ENCODE assay signal across 22 cellular contexts in the genomic region with DNA sequence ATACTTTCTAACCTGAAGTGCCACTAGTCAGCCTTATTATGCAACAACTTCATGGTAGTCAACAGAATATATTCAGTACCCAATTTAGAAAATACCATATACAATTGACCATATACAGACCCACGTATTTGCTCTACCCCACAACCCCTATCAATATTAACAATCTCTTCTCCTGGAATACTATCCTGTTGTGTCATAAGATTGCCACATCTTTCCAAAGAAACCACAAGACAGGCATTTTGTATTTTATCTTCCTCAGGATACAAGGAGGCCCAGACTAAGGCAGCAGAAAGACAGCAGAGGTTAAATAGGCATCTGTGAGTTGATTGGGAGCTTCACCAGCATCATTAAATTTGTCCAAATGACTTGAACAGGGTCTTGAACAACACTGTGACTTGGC. TPM values are rescaled to one million over a fixed set of nuclear protein-coding genes. Genes with fewer than 3 reads are reported as not detected.
A peak's percentile ranks its signal among the peaks of the same experiment; 100 is the strongest.
DNase-seq lines count a peak whose midpoint lies in the region; ATAC-seq, FAIRE-seq and TF ChIP-seq lines count a peak whose summit lies in the region.
"Had no signal": no experiment of that assay in that cellular context is flagged by ENCODE, and none has a peak within 500 bp of the region (broad histone marks: within the 10 kb centered on the region; RNA-seq: fewer than 3 reads in every experiment).

No MANE protein-coding gene starts in this region.

- no peak overlapping the region for H3K27ac ChIP-seq in RWPE1
- no peak overlapping the region for H3K27ac ChIP-seq in H1 (ENCODE audit: low read depth, low read length)
- H3K27ac ChIP-seq: BLaER1, epithelial cell of prostate, upper lobe of right lung had no signal

- no peak overlapping the region for H3K4me3 ChIP-seq in H1 (ENCODE audit: extremely low read depth in 1 of 4, insufficient read depth in 2 of 4, low read depth in 3 of 4, low read length in 4 of 4)
- H3K4me3 ChIP-seq: BLaER1, upper lobe of right lung had no signal

- FAIRE-seq in H1 (lab: Jason Lieb, UNC) = peak; percentile 7

- peaks cover 2 to 8% (median 3%) of the 10 kb centered on the region in 4 experiments; a peak in 4 of 7 replicates for H3K4me1 ChIP-seq in H1 (replicated peaks in 1 of 4; ENCODE audit: control insufficient read depth in 3 of 4, insufficient read depth in 4 of 4, low read length in 3 of 4)
- H3K4me1 ChIP-seq: BLaER1 had no signal

- ATAC-seq in GM21529 (IDR thresholded peaks at IDR 0.05; ENCODE audit: unreplicated experiment) = no peak
- ATAC-seq: HCT116, upper lobe of right lung had no signal

- no peak overlapping the region for H2BK20ac ChIP-seq in H1 (ENCODE audit: low read length)

- H2BK15ac ChIP-seq in H1 (ENCODE audit: low read length) = no peak overlapping the region

- H3K23me2 ChIP-seq in H1 (ENCODE audit: low read depth, low read length) = peaks cover 9% of the 10 kb centered on the region

- H2BK120ac ChIP-seq in H1 (replicated peaks; ENCODE audit: low read depth, low read length) = no peak overlapping the region

- H3K4ac ChIP-seq in H1 (replicated peaks; ENCODE audit: insufficient read length, low read depth, low read length) = no peak overlapping the region

- H4K8ac ChIP-seq in H1 (ENCODE audit: extremely low read depth, insufficient read depth, low read length) = no peak overlapping the region

- no peak for TF ChIP-seq CTCF in HFFc6 (IDR thresholded peaks at IDR 0.05)
- TF ChIP-seq CTCF in RWPE1 (conservative IDR thresholded peaks at IDR 0.05; ENCODE audit: low read depth) = no peak
- no peak for TF ChIP-seq CTCF in H1 (IDR thresholded peaks at IDR 0.05; ENCODE audit: control extremely low read depth in 1 of 3, insufficient read depth in 1 of 3, low read depth in 1 of 3, low read length in 3 of 3)
- no peak for TF ChIP-seq CTCF in osteocyte (IDR thresholded peaks at IDR 0.05)
- no peak for TF ChIP-seq CTCF in GM20000 (IDR thresholded peaks at IDR 0.05; ENCODE audit: extremely low read depth, missing control alignments)

- H3K27me3 ChIP-seq in H1 (replicated peaks in 1 of 4; ENCODE audit: control insufficient read depth in 3 of 4, extremely low read depth in 1 of 4, insufficient read depth in 3 of 4, low read length in 3 of 4) = no peaks in the 10 kb centered on the region; a peak in 1 of 7 replicates
- H3K27me3 ChIP-seq: BLaER1, upper lobe of right lung had no signal

- no peak overlapping the region for H3K23ac ChIP-seq in H1 (ENCODE audit: insufficient read length)

- H3K27me3 Mint-ChIP-seq in HFFc6 (ENCODE audit: insufficient read depth) (peaks cover 3% of the 10 kb centered on the region; the same call in 1 of the 2 replicates), osteocyte (ENCODE audit: unreplicated experiment) (no peaks in the 10 kb centered on the region)
- H3K27me3 Mint-ChIP-seq: stimulated activated naive CD8-positive, alpha-beta T cell treated with anti-CD3 and anti-CD28 coated beads, Interleukin-15, Interleukin-2, amounts not matched to agents 100 ng/mL and 50 ng/mL, for 24 hours had no signal

- H3K79me2 ChIP-seq in H1 (ENCODE audit: control insufficient read depth in 1 of 2, insufficient read depth in 2 of 2, low read length in 2 of 2) = peaks cover 7 to 85% of the 10 kb centered on the region in 2 experiments

- no peak overlapping the region for H2AFZ ChIP-seq in H1 (ENCODE audit: low read length)

- no peak for TF ChIP-seq POLR2A in H1 (IDR thresholded peaks at IDR 0.05; ENCODE audit: control extremely low read depth in 1 of 2, low read depth in 2 of 2, low read length in 2 of 2)

- H3K9me3 Mint-ChIP-seq in HFFc6 (no peaks in the 10 kb centered on the region), osteocyte (ENCODE audit: unreplicated experiment) (no peaks in the 10 kb centered on the region)
- H3K9me3 Mint-ChIP-seq: brain; stimulated activated naive CD8-positive, alpha-beta T cell treated with anti-CD3 and anti-CD28 coated beads, Interleukin-15, Interleukin-2, amounts not matched to agents 100 ng/mL and 50 ng/mL, for 24 hours had no signal

- peaks cover 78% of the 10 kb centered on the region for H3K4me1 Mint-ChIP-seq in HFFc6 (ENCODE audit: low read depth)
- peaks cover 51% of the 10 kb centered on the region for H3K4me1 Mint-ChIP-seq in osteocyte (ENCODE audit: unreplicated experiment)

- no peak overlapping the region; the same call in 1 of the 2 replicates for H2AK5ac ChIP-seq in H1 (ENCODE audit: low read depth, low read length)

- H4K5ac ChIP-seq in H1 (ENCODE audit: insufficient read length, low read depth, low read length) = no peak overlapping the region

- no peak for TF ChIP-seq EP300 in H1 (IDR thresholded peaks at IDR 0.05; ENCODE audit: borderline replicate concordance in 1 of 2, low read depth in 2 of 2, low read length in 2 of 2)

- CTCF ChIA-PET in RWPE1 (lab: Yijun Ruan, JAX) = no interaction called here
- CTCF ChIA-PET in H1 (lab: Charles Lee; ENCODE audit: partially characterized antibody) = interaction anchor here (0.7 to 0.9 kb wide), 2 partner anchors 41 to 59 kb away, joined by 3 to 4 read pairs; no protein-coding TSS in a partner anchor

- no peaks in the 10 kb centered on the region for H3K36me3 ChIP-seq in H1 (ENCODE audit: control insufficient read depth in 2 of 4, insufficient read depth in 4 of 4, low read length in 3 of 4)
- H3K36me3 ChIP-seq: BLaER1, upper lobe of right lung had no signal

- no peak overlapping the region for H2BK12ac ChIP-seq in H1 (ENCODE audit: low read depth, low read length)

- POLR2A ChIA-PET in RWPE1 (lab: Yijun Ruan, JAX; ENCODE audit: low non-redundant PET) (no interaction called here), H1 (lab: Charles Lee; ENCODE audit: partially characterized antibody) (no interaction called here)

- no peaks in the 10 kb centered on the region for H3K79me1 ChIP-seq in H1 (ENCODE audit: low read depth, low read length)

- peak overlapping the region; percentile 71 for H3K27ac Mint-ChIP-seq in HFFc6
- peak overlapping the region; percentile 23 for H3K27ac Mint-ChIP-seq in osteocyte (ENCODE audit: unreplicated experiment)
- H3K27ac Mint-ChIP-seq: brain; stimulated activated naive CD8-positive, alpha-beta T cell treated with anti-CD3 and anti-CD28 coated beads, Interleukin-15, Interleukin-2, amounts not matched to agents 100 ng/mL and 50 ng/mL, for 24 hours had no signal

- H3K9me3 ChIP-seq in H1 (ENCODE audit: insufficient read depth in 2 of 2, low read depth in 1 of 2, low read length in 1 of 2) = no peaks in the 10 kb centered on the region
- H3K9me3 ChIP-seq: upper lobe of right lung had no signal

- DNase-seq in HFFc6 (peak; percentile 60), RWPE1 (ENCODE audit: low spot score) (peak; percentile 19), H1 (ENCODE audit: low read depth in 1 of 2, low spot score in 2 of 2) (no peak), osteocyte (ENCODE audit: extremely low spot score, unreplicated experiment) (no peak), RKO (ENCODE audit: low spot score) (no peak), SHP77 treated with DMSO at 0.1 percent for 48 hours (lab: John Stamatoyannopoulos, UW) (no peak), GM20000 (ENCODE audit: low spot score) (no peak)
- DNase-seq: activated CD4-positive, alpha-beta T cell treated with anti-CD3 and anti-CD28 coated beads, Interleukin-2, amount 50 U/mL, for 1 hour; activated naive CD4-positive, alpha-beta T cell treated with Interleukin-2 at 50 U/mL for 16 hours; dermis blood vessel endothelial cell; hippocampal formation; MM.1S; NCI-H2081; NCI-H510A treated with DMSO at 0.1 percent for 48 hours; upper lobe of right lung had no signal

- H3K9ac ChIP-seq in H1 (replicated peaks in 1 of 4; ENCODE audit: extremely low read depth in 1 of 4, low read depth in 3 of 4, low read length in 3 of 4) = no peak overlapping the region
- H3K9ac ChIP-seq: BLaER1 had no signal

- no peak overlapping the region for H2BK5ac ChIP-seq in H1 (ENCODE audit: low read depth, low read length)

- no peak overlapping the region for H3K18ac ChIP-seq in H1 (ENCODE audit: extremely low read depth, low read length)

- H3K56ac ChIP-seq in H1 (replicated peaks; ENCODE audit: insufficient read length, low read depth, low read length) = no peak overlapping the region

- H4K91ac ChIP-seq in H1 (replicated peaks; ENCODE audit: insufficient read length, low read length) = no peak overlapping the region

- H4K20me1 ChIP-seq in H1 (replicated peaks in 1 of 2; ENCODE audit: control insufficient read depth in 1 of 2, insufficient read depth in 2 of 2, low read length in 2 of 2) = peaks cover 0 to 2% of the 10 kb centered on the region in 2 experiments
- H4K20me1 ChIP-seq: BLaER1 had no signal

- WGBS in H1 (ENCODE audit: extremely low coverage in 1 of 2, insufficient coverage in 1 of 2, insufficient read length in 1 of 2, insufficient replicate concordance in 2 of 2, low coverage in 1 of 2, low lambda C conversion rate in 2 of 2, missing lambda C conversion rate in 1 of 2), 2 experiments = 82% methylated on average over 1 of the region's 1 CpG; no CpG with 5 or more reads in 1 of the 2 experiments

- H3K14ac ChIP-seq in H1 (ENCODE audit: insufficient read length) = no peak overlapping the region

- peaks cover 32% of the 10 kb centered on the region for H3K36me3 Mint-ChIP-seq in HFFc6 (ENCODE audit: low read depth)
- H3K36me3 Mint-ChIP-seq in osteocyte (ENCODE audit: unreplicated experiment) = peaks cover 5% of the 10 kb centered on the region

- H3K4me2 ChIP-seq in H1 (ENCODE audit: insufficient read depth in 1 of 2, low read depth in 2 of 2, low read length in 2 of 2) = no peak overlapping the region
- H3K4me2 ChIP-seq: BLaER1 had no signal

- TF ChIP-seq RAD21 in H1 (IDR thresholded peaks at IDR 0.05 in 1 of 2, conservative IDR thresholded peaks at IDR 0.05 in 1 of 2; ENCODE audit: low read depth in 2 of 2, low read length in 2 of 2) = no peak

- peak overlapping the region; percentile 55 for H3K4me3 Mint-ChIP-seq in HFFc6
- H3K4me3 Mint-ChIP-seq in osteocyte (ENCODE audit: unreplicated experiment) = no peak overlapping the region
- H3K4me3 Mint-ChIP-seq: stimulated activated naive CD8-positive, alpha-beta T cell treated with anti-CD3 and anti-CD28 coated beads, Interleukin-15, Interleukin-2, amounts not matched to agents 100 ng/mL and 50 ng/mL, for 24 hours had no signal

RNA-seq across cellular contexts. Expression of gene SPART, which starts 4.5 kb away (rescaled TPM):
- 10 to 100 TPM; 54.3 to 67.1 (median 58.6) TPM for total RNA-seq in HFFc6 (2021; fragmentation: NEBNext Ultra II Directional; extraction: Animal tissue kit (Norgen Biotek cat#: 25700))
- total RNA-seq in H1 (2021; fragmentation: NEBNext Ultra II Directional; extraction: Animal tissue kit (Norgen Biotek cat#: 25700)) = 68.2 and 74.1 TPM in 2 replicates
- polyA plus RNA-seq in H1 (2011; rRNA removed) = 15.3 and 27.2 TPM in 2 replicates
- polyA plus RNA-seq in H1 (2011; cell fraction: cytosol; rRNA removed) = 29.3 TPM
- 19.6 TPM for polyA plus RNA-seq in H1 (2011; cell fraction: nucleus; rRNA removed)
- polyA plus RNA-seq in H1 (2012, experiment 1 of 2) = 54.3 to 63.1 TPM (median 58.9 TPM) in 4 replicates
- polyA plus RNA-seq in H1 (2012, experiment 2 of 2) = 2.9 TPM
- polyA plus RNA-seq in H1 (2013, experiment 1 of 2) = 66.0 TPM
- 66.9 TPM for polyA plus RNA-seq in H1 (2013, experiment 2 of 2)
- 41.7 and 49.6 TPM in 2 replicates for polyA minus RNA-seq in H1 (2011; rRNA and poly(A)+ RNA removed)
- polyA minus RNA-seq in H1 (2011; cell fraction: cytosol; rRNA and poly(A)+ RNA removed) = 40.7 TPM
- 25.6 TPM for polyA minus RNA-seq in H1 (2011; cell fraction: nucleus; rRNA and poly(A)+ RNA removed)
- total RNA-seq in osteocyte = 87.1 and 102 TPM in 2 replicates

RNA-seq across cellular contexts. Expression of gene CCDC169, which starts 44.1 kb away (rescaled TPM):
- total RNA-seq in HFFc6 (2021; fragmentation: NEBNext Ultra II Directional; extraction: Animal tissue kit (Norgen Biotek cat#: 25700)) = 1 to 10 TPM; 1.3 to 2.5 (median 2.1) TPM
- 43.3 and 44.0 TPM in 2 replicates for total RNA-seq in H1 (2021; fragmentation: NEBNext Ultra II Directional; extraction: Animal tissue kit (Norgen Biotek cat#: 25700))
- polyA plus RNA-seq in H1 (2011; rRNA removed) = 5.3 and 7.2 TPM in 2 replicates
- 17.2 TPM for polyA plus RNA-seq in H1 (2011; cell fraction: cytosol; rRNA removed)
- 4.3 TPM for polyA plus RNA-seq in H1 (2011; cell fraction: nucleus; rRNA removed)
- polyA plus RNA-seq in H1 (2012, experiment 1 of 2) = 12.3 to 24.6 TPM (median 21.2 TPM) in 4 replicates
- polyA plus RNA-seq in H1 (2012, experiment 2 of 2) = 2.0 TPM
- polyA plus RNA-seq in H1 (2013, experiment 1 of 2) = 21.9 TPM
- 18.2 TPM for polyA plus RNA-seq in H1 (2013, experiment 2 of 2)
- polyA minus RNA-seq in H1 (2011; rRNA and poly(A)+ RNA removed) = 12.6 and 13.0 TPM in 2 replicates
- 11.6 TPM for polyA minus RNA-seq in H1 (2011; cell fraction: cytosol; rRNA and poly(A)+ RNA removed)
- 46.0 TPM for polyA minus RNA-seq in H1 (2011; cell fraction: nucleus; rRNA and poly(A)+ RNA removed)
- total RNA-seq in osteocyte = 0.43 and 0.60 TPM in 2 replicates
- total RNA-seq: mononuclear cell had no signal

Comparison
In these comparisons a context has a peak if more than half of its experiments do, and no peak if none do; other contexts are left out.
1. DNase-seq: peak in HFFc6 (single experiment) and RWPE1 (single experiment); none in H1 (0 of 2), osteocyte (single experiment), RKO (single experiment), SHP77 treated with DMSO at 0.1 percent for 48 hours (single experiment) and GM20000 (single experiment).
2. RNA of gene CCDC169, which starts 44.1 kb away (total RNA-seq): 43.3 to 44.0 TPM in H1; 1.3 to 2.5 TPM in HFFc6 and 0.43 to 0.60 TPM in osteocyte; every median in the first group is over 10 times any median in the second.